19 cellular contexts compared by ENCODE assay signal in the genomic region with DNA sequence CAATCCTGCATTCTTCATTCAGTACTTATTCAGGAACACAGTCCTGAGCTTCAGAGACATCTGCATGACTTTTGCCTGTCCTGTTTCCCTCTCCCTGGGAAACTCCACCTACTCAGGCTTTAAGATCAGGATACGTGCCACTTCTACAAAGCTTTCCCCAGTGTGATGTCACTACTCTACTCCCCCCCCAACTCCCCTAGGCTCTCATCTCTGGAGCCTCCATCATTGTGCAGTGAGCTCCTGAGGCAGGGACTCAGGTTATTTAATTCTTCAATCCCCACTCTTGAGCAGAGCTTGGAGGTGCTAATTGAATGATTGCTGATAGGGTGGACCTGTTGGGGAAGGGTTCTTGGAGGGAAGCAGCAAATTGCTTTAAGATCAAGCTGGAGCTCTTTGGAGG. TPM values are rescaled to one million over a fixed set of nuclear protein-coding genes. Genes with fewer than 3 reads are reported as not detected.
DNase-seq lines count a peak whose midpoint lies in the region; ATAC-seq and TF ChIP-seq lines count a peak whose summit lies in the region.
"Had no signal": no experiment of that assay in that cellular context is flagged by ENCODE, and none has a peak within 500 bp of the region (broad histone marks: within the 10 kb centered on the region; RNA-seq: fewer than 3 reads in every experiment).

No MANE protein-coding gene starts in this region.

- H3K9me3 ChIP-seq in naive thymus-derived CD4-positive, alpha-beta T cell (ENCODE audit: control insufficient read depth in 2 of 3, low read length in 3 of 3) = no peaks in the 10 kb centered on the region
- H3K9me3 ChIP-seq: right lobe of liver had no signal

- H3K27ac Mint-ChIP-seq in natural killer cell treated with Interleukin-12 subunit alpha and Interleukin-12 subunit beta and Interleukin-15 and Interleukin-18, amount 100 ng/mL, for 72 hours = peak overlapping the region in 1 of 2 donors; percentile 22
- no peak overlapping the region for H3K27ac Mint-ChIP-seq in natural killer cell
- H3K27ac Mint-ChIP-seq in naive thymus-derived CD4-positive, alpha-beta T cell = no peak overlapping the region
- H3K27ac Mint-ChIP-seq: dendritic cell treated with granulocyte-macrophage colony-stimulating factor and Interleukin-4, amounts not matched to agents 40 ng/mL and 50 ng/mL, for 4 days had no signal

- POLR2A ChIA-PET in naive thymus-derived CD4-positive, alpha-beta T cell (lab: Charles Lee) = interaction anchor here (1.0 to 3.2 kb wide), 4 partner anchors 11 to 68 kb away, joined by 3 to 20 read pairs (median 10); a partner anchor contains a TSS

- peaks cover 16 to 30% of the 10 kb centered on the region in 2 donors for H3K27me3 Mint-ChIP-seq in natural killer cell treated with Interleukin-12 subunit alpha and Interleukin-12 subunit beta and Interleukin-15 and Interleukin-18, amount 100 ng/mL, for 72 hours
- peaks cover 41 to 53% of the 10 kb centered on the region in 2 donors for H3K27me3 Mint-ChIP-seq in natural killer cell (ENCODE audit: low read depth in 2 of 2)
- H3K27me3 Mint-ChIP-seq in naive thymus-derived CD4-positive, alpha-beta T cell = peaks cover 26 to 44% (median 29%) of the 10 kb centered on the region in 5 donors

- peaks cover 0 to 7% of the 10 kb centered on the region in 2 donors for H3K27me3 ChIP-seq in naive thymus-derived CD4-positive, alpha-beta T cell (ENCODE audit: control insufficient read depth in 2 of 2, insufficient read depth in 2 of 2, low read length in 2 of 2)

- peak overlapping the region; percentile 43 for H3K4me3 Mint-ChIP-seq in natural killer cell treated with Interleukin-12 subunit alpha and Interleukin-12 subunit beta and Interleukin-15 and Interleukin-18, amount 100 ng/mL, for 72 hours
- no peak overlapping the region for H3K4me3 Mint-ChIP-seq in natural killer cell
- H3K4me3 Mint-ChIP-seq in naive thymus-derived CD4-positive, alpha-beta T cell = peak overlapping the region; percentile 14 to 79 (median 58)

- no peak for TF ChIP-seq CTCF in natural killer cell (IDR thresholded peaks at IDR 0.05)

- DNase-seq in natural killer cell treated with Interleukin-12 subunit alpha and Interleukin-12 subunit beta and Interleukin-15 and Interleukin-18, amount 100 ng/mL, for 72 hours (ENCODE audit: low spot score) = no peak
- DNase-seq in natural killer cell (no peak), C1 segment of cervical spinal cord (lab: John Stamatoyannopoulos, UW) (no peak)
- no peak for DNase-seq in naive thymus-derived CD4-positive, alpha-beta T cell
- DNase-seq in effector CD8-positive, alpha-beta T cell (lab: John Stamatoyannopoulos, UW) = no peak
- DNase-seq: activated naive CD4-positive, alpha-beta T cell treated with Interleukin-2 at 50 U/mL for 16 hours; GF-D8; mammary epithelial cell; NCI-H1930; right lobe of liver; stimulated activated CD4-positive, alpha-beta T cell treated with anti-CD3 and anti-CD28 coated beads, Interleukin-1b, Interleukin-23, amount 100 ng/mL, for 48 hours; T-helper 1 cell had no signal

- ATAC-seq in natural killer cell treated with Interleukin-12 subunit alpha and Interleukin-12 subunit beta and Interleukin-15 and Interleukin-18, amount 100 ng/mL, for 72 hours = no peak
- ATAC-seq in natural killer cell = no peak
- no peak for ATAC-seq in naive thymus-derived CD4-positive, alpha-beta T cell
- no peak for ATAC-seq in HG02610 (IDR thresholded peaks at IDR 0.05; ENCODE audit: unreplicated experiment)
- no peak for ATAC-seq in HG03432 (IDR thresholded peaks at IDR 0.05; ENCODE audit: unreplicated experiment)
- ATAC-seq: K562 had no signal

- CTCF ChIA-PET in naive thymus-derived CD4-positive, alpha-beta T cell (lab: Charles Lee) = interaction anchor here (0.8 to 7.3 kb wide), 9 partner anchors 8 to 52 kb away, joined by 3 to 45 read pairs (median 4); no protein-coding TSS in a partner anchor

- peaks cover 0 to 14% of the 10 kb centered on the region in 2 donors for H3K4me1 ChIP-seq in naive thymus-derived CD4-positive, alpha-beta T cell (ENCODE audit: control insufficient read depth in 2 of 2, insufficient read depth in 2 of 2, low read length in 2 of 2)

- no peak overlapping the region for H3K4me3 ChIP-seq in naive thymus-derived CD4-positive, alpha-beta T cell (ENCODE audit: low read length)
- H3K4me3 ChIP-seq: K562 had no signal

- H3K27ac ChIP-seq in angular gyrus (ENCODE audit: low read depth, low read length) = peak overlapping the region; percentile 65
- no peak overlapping the region for H3K27ac ChIP-seq in naive thymus-derived CD4-positive, alpha-beta T cell (ENCODE audit: low read depth, low read length)
- H3K27ac ChIP-seq: neutrophil, right lobe of liver had no signal

- intact Hi-C loops in natural killer cell (cut with micrococcal nuclease) = loop anchor here (5.0 kb wide), 1 partner anchor 52 kb away; no protein-coding TSS in a partner anchor
- intact Hi-C loops in naive thymus-derived CD4-positive, alpha-beta T cell (cut with micrococcal nuclease) = loop anchor here in 1 of 2 donors (1.0 kb wide), 1 partner anchor 11 kb away; no protein-coding TSS in a partner anchor

- peaks cover 17 to 24% of the 10 kb centered on the region in 2 donors for H3K4me1 Mint-ChIP-seq in natural killer cell treated with Interleukin-12 subunit alpha and Interleukin-12 subunit beta and Interleukin-15 and Interleukin-18, amount 100 ng/mL, for 72 hours (ENCODE audit: low read depth in 2 of 2)
- H3K4me1 Mint-ChIP-seq in natural killer cell = peaks cover 0 to 5% of the 10 kb centered on the region in 2 donors
- H3K4me1 Mint-ChIP-seq in naive thymus-derived CD4-positive, alpha-beta T cell = peaks cover 5 to 19% (median 9%) of the 10 kb centered on the region in 7 donors

- no peaks in the 10 kb centered on the region for H3K36me3 Mint-ChIP-seq in natural killer cell treated with Interleukin-12 subunit alpha and Interleukin-12 subunit beta and Interleukin-15 and Interleukin-18, amount 100 ng/mL, for 72 hours
- H3K36me3 Mint-ChIP-seq in natural killer cell = no peaks in the 10 kb centered on the region
- H3K36me3 Mint-ChIP-seq in naive thymus-derived CD4-positive, alpha-beta T cell = peaks cover 0 to 3% (median 0%) of the 10 kb centered on the region in 5 donors

- no peaks in the 10 kb centered on the region for H3K9me3 Mint-ChIP-seq in natural killer cell treated with Interleukin-12 subunit alpha and Interleukin-12 subunit beta and Interleukin-15 and Interleukin-18, amount 100 ng/mL, for 72 hours
- no peaks in the 10 kb centered on the region for H3K9me3 Mint-ChIP-seq in natural killer cell
- peaks cover 0 to 2% (median 0%) of the 10 kb centered on the region in 11 donors for H3K9me3 Mint-ChIP-seq in naive thymus-derived CD4-positive, alpha-beta T cell
- H3K9me3 Mint-ChIP-seq: dendritic cell treated with granulocyte-macrophage colony-stimulating factor and Interleukin-4, amounts not matched to agents 40 ng/mL and 50 ng/mL, for 4 days had no signal

- H3K36me3 ChIP-seq in naive thymus-derived CD4-positive, alpha-beta T cell (ENCODE audit: control insufficient read depth in 2 of 3, insufficient read depth in 3 of 3, low read length in 3 of 3) = no peaks in the 10 kb centered on the region
- H3K36me3 ChIP-seq: neutrophil, right lobe of liver had no signal

RNA-seq across cellular contexts. Expression of a gene that starts 1.2 kb away (rescaled TPM):
- 1 to 10 TPM; 4.1 to 9.2 TPM for total RNA-seq in natural killer cell treated with Interleukin-12 subunit alpha and Interleukin-12 subunit beta and Interleukin-15 and Interleukin-18, amount 100 ng/mL, for 72 hours
- not detected for total RNA-seq in natural killer cell
- total RNA-seq in naive thymus-derived CD4-positive, alpha-beta T cell = under 1 TPM in 3 of 5 experiments, not detected in 2; 0.37 to 0.92 (median 0.65) TPM
- not detected for polyA plus RNA-seq in naive thymus-derived CD4-positive, alpha-beta T cell
- total RNA-seq: K562, NCI-H460, right lobe of liver had no signal
- polyA plus RNA-seq: K562, mammary epithelial cell had no signal

RNA-seq across cellular contexts. Expression of a gene that starts 20.5 kb away (rescaled TPM):
- under 1 TPM; 0.50 to 0.64 TPM for total RNA-seq in natural killer cell treated with Interleukin-12 subunit alpha and Interleukin-12 subunit beta and Interleukin-15 and Interleukin-18, amount 100 ng/mL, for 72 hours
- 1 to 10 TPM in 2 of 3 donors, under 1 TPM in 1; 0.78 to 1.6 (median 1.3) TPM for total RNA-seq in natural killer cell
- 10 to 100 TPM in 4 of 5 experiments, 1 to 10 TPM in 1; 2.9 to 49.0 (median 18.7) TPM for total RNA-seq in naive thymus-derived CD4-positive, alpha-beta T cell
- 1 to 10 TPM; 3.6 to 9.4 TPM for polyA plus RNA-seq in naive thymus-derived CD4-positive, alpha-beta T cell
- total RNA-seq: right lobe of liver had no signal

RNA-seq across cellular contexts. Expression of a gene that starts 31.2 kb away (rescaled TPM):
- total RNA-seq in natural killer cell treated with Interleukin-12 subunit alpha and Interleukin-12 subunit beta and Interleukin-15 and Interleukin-18, amount 100 ng/mL, for 72 hours = not detected
- not detected for total RNA-seq in natural killer cell
- under 1 TPM in 2 of 5 experiments, not detected in 3; 0.08 to 0.16 TPM for total RNA-seq in naive thymus-derived CD4-positive, alpha-beta T cell
- polyA plus RNA-seq in naive thymus-derived CD4-positive, alpha-beta T cell = under 1 TPM in 1 of 2 donors, not detected in 1; 0.18 TPM
- total RNA-seq: mammary epithelial cell had no signal
